Comparison of ENCODE assay signal across 1 cellular context in the genomic region with DNA sequence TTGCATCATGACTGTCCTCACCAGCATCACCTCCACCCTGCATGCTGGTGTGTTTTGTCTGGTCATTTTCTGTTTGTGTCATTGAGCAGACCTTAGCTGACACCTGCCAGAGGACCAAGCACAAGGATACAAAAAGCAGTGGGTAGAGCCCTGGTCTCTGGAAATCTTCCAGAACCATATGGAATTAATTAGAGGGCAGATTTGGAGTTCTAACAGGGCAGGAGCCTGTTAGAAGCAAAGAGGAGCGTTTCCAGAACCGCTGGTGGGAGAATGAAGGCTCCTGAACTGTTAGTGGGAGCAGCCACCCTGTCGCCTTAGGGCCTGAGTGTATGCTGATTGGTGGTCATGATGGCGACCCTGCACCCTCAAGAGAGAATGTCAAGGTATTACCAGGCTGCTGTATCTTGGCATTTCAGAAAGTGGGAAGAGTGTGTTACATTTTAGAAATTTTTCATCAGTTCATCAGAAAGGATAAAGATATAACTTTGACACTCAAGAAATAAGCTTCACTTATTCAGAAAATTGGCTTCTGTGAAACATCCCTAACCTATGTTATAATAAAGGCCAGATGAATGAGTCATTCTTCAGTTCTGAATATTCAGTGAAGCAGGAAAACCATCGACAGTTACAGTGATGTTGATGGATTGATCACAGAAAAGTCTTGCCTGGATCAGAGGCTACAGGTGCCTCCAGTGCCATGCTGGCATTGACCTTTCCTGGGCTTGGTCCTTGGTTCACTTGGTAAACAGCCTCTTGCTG.
A peak's percentile ranks its signal among the peaks of the same experiment; 100 is the strongest.
TF ChIP-seq lines count a peak whose summit lies in the region.

No MANE protein-coding gene starts in this region.

TF ChIP-seq in endothelial cell of umbilical vein, 7 proteins besides CTCF, POLR2A, EP300 and RAD21 (continued from another document):
- TF ChIP-seq FOS (IDR thresholded peaks at IDR 0.05; ENCODE audit: borderline replicate concordance, insufficient read depth, low read length) = peak; percentile 39
